7 cellular contexts compared by ENCODE assay signal in genomic region chr16:17469011-17469741, GRCh38. TPM values are rescaled to one million over a fixed set of nuclear protein-coding genes. Genes with fewer than 3 reads are reported as not detected.
DNase-seq lines count a peak whose midpoint lies in the region; ATAC-seq and TF ChIP-seq lines count a peak whose summit lies in the region.

No MANE protein-coding gene starts in this region.

- peak overlapping the region; percentile 87 to 99 (median 96) for H3K4me3 Mint-ChIP-seq in T-cell

- TF ChIP-seq CTCF in GM12875 (IDR thresholded peaks at IDR 0.05; ENCODE audit: borderline replicate concordance, insufficient read depth, low read depth, low read length): no peak

- CTCF ChIA-PET in T-cell (lab: Charles Lee): no interaction called here

- no peaks in the 10 kb centered on the region for H3K27me3 Mint-ChIP-seq in T-cell

- DNase-seq in T-cell: peak in 1 of 34 experiments; percentile 9
- no peak for DNase-seq in left ventricle myocardium superior
- no peak for DNase-seq in 8988T

- POLR2A ChIA-PET in T-cell (lab: Charles Lee): interaction anchor here in 1 of 2 donors (0.7 kb wide), 1 partner anchor 122 kb away, joined by 3 read pairs; no protein-coding TSS in a partner anchor

- ATAC-seq in T-cell (replicated peaks in 1 of 4) (peak in 2 of 4 experiments; percentile 4 to 6), left ventricle myocardium superior (peak; percentile 27), HG03135 (IDR thresholded peaks at IDR 0.05; ENCODE audit: unreplicated experiment) (no peak), GM21526 (IDR thresholded peaks at IDR 0.05; ENCODE audit: low FRiP score, unreplicated experiment) (no peak)

- H3K4me3 ChIP-seq in GM12875 (ENCODE audit: low read depth, low read length) (peak overlapping the region; percentile 50), skin epidermis (peak overlapping the region; percentile 44 to 73 (median 60))

- peak overlapping the region; percentile 83 to 89 for H3K27ac Mint-ChIP-seq in T-cell

- no peaks in the 10 kb centered on the region for H3K9me3 Mint-ChIP-seq in T-cell

- peaks cover 49 to 54% (median 51%) of the 10 kb centered on the region in 3 donors for H3K4me1 Mint-ChIP-seq in T-cell

- peak overlapping the region in 16 of 21 experiments; percentile 2 to 90 (median 77) for H3K27ac ChIP-seq in skin epidermis

- intact Hi-C loops in left ventricle myocardium superior (cut with micrococcal nuclease): loop anchor here (5.0 kb wide), 1 partner anchor 192 kb away; no protein-coding TSS in a partner anchor

- peaks cover 21% of the 10 kb centered on the region for H3K36me3 Mint-ChIP-seq in T-cell

RNA-seq across cellular contexts. Expression of gene XYLT1, which starts 1.6 kb away (rescaled TPM):
- 10 to 100 TPM; 25.8 to 70.6 (median 57.8) TPM for total RNA-seq in T-cell
- 1.6 TPM for total RNA-seq in left ventricle myocardium superior

Comparison
In these comparisons a context has a peak if more than half of its experiments do, and no peak if none do; other contexts are left out.
1. RNA of gene XYLT1, which starts 1.6 kb away (total RNA-seq): 25.8 to 70.6 TPM in T-cell; 1.6 TPM in left ventricle myocardium superior (single experiment); every median in the first group is over 10 times any median in the second.